9 cellular contexts compared by ENCODE assay signal in the genomic region with DNA sequence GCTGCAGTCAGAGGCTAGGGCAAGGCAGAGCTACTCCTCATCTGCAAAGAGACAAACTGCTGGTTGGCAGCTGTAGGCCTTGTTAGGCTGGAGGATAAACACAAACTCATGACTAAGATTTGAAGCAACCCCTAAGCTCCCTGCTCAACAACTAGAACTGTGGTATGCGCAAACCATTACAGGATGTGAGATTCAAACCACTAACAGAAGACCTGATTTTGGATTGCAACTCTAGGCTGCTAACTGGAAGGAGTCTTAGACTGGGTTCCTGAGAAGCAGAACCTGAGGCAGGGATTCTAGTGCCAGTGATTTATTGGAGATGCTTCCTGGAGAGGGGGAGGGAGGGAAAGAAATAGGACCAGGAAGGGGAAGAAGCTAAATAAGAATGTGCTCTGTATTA. TPM values are rescaled to one million over a fixed set of nuclear protein-coding genes. Genes with fewer than 3 reads are reported as not detected.
A peak's percentile ranks its signal among the peaks of the same experiment; 100 is the strongest.
DNase-seq lines count a peak whose midpoint lies in the region; ATAC-seq, FAIRE-seq and TF ChIP-seq lines count a peak whose summit lies in the region.
"Had no signal": no experiment of that assay in that cellular context is flagged by ENCODE, and none has a peak within 500 bp of the region (broad histone marks: within the 10 kb centered on the region; RNA-seq: fewer than 3 reads in every experiment).

No MANE protein-coding gene starts in this region.

- FAIRE-seq in HepG2 (lab: Jason Lieb, UNC) = no peak

- intact Hi-C loops in HepG2 (cut with micrococcal nuclease; ENCODE audit: unreplicated experiment) = no loop called here

- H3K36me3 ChIP-seq in HepG2 (replicated peaks in 1 of 2; ENCODE audit: control insufficient read depth in 1 of 2, insufficient read depth in 2 of 2, low read length in 2 of 2) = no peaks in the 10 kb centered on the region
- H3K36me3 ChIP-seq: breast epithelium had no signal

- peaks cover 60% of the 10 kb centered on the region for H3K4me1 Mint-ChIP-seq in central memory CD8-positive, alpha-beta T cell

- POLR2A ChIA-PET in HepG2 (lab: Yijun Ruan, JAX) = no interaction called here

- peak overlapping the region; percentile 53 for H3K4me3 Mint-ChIP-seq in central memory CD8-positive, alpha-beta T cell

- H3K9me3 ChIP-seq in HepG2 (ENCODE audit: low read length) = no peaks in the 10 kb centered on the region
- H3K9me3 ChIP-seq: breast epithelium had no signal

- TF ChIP-seq RAD21 in HepG2 (CRISPR knock-in tag; IDR thresholded peaks at IDR 0.05) = no peak

- H3K9me3 Mint-ChIP-seq in central memory CD8-positive, alpha-beta T cell = no peaks in the 10 kb centered on the region

- H3K79me2 ChIP-seq in HepG2 (ENCODE audit: insufficient read depth, low read length) = no peaks in the 10 kb centered on the region

- WGBS in HepG2 (ENCODE audit: low lambda C conversion rate) = 56% methylated on average over 1 of the region's 1 CpG

- H3K4me2 ChIP-seq in HepG2 (ENCODE audit: low read depth, low read length) = no peak overlapping the region

- H3K36me3 Mint-ChIP-seq in central memory CD8-positive, alpha-beta T cell (ENCODE audit: insufficient read depth) = peaks cover 3% of the 10 kb centered on the region

- H3K4me3 ChIP-seq in HepG2 (replicated peaks in 1 of 3; ENCODE audit: insufficient read depth in 1 of 3, low read depth in 2 of 3, low read length in 3 of 3) = no peak overlapping the region
- H3K4me3 ChIP-seq: breast epithelium had no signal

- H3K27me3 ChIP-seq in HepG2 (ENCODE audit: control insufficient read depth in 1 of 2, insufficient read depth in 2 of 2, low read length in 2 of 2) = peaks cover 0 to 4% of the 10 kb centered on the region in 2 experiments; a peak in 2 of 5 replicates
- H3K27me3 ChIP-seq: breast epithelium had no signal

- peaks cover 15% of the 10 kb centered on the region for H3K4me1 ChIP-seq in HepG2 (ENCODE audit: insufficient read depth, low read length)
- H3K4me1 ChIP-seq: breast epithelium had no signal

- no peak overlapping the region for H2AFZ ChIP-seq in HepG2 (ENCODE audit: low read length)

- ATAC-seq in GM19463 (IDR thresholded peaks at IDR 0.05; ENCODE audit: unreplicated experiment) = peak; percentile 74
- ATAC-seq in HG03342 (IDR thresholded peaks at IDR 0.05; ENCODE audit: unreplicated experiment) = peak; percentile 65
- peak; percentile 87 for ATAC-seq in central memory CD8-positive, alpha-beta T cell (replicated peaks; ENCODE audit: extremely low read depth, poor library complexity, severe bottlenecking)
- ATAC-seq in HepG2 = no peak

- CTCF ChIA-PET in HepG2 (lab: Yijun Ruan, JAX; ENCODE audit: low intra/inter-chr PET ratio, low total read pairs) = no interaction called here

- no peak for TF ChIP-seq EP300 in HepG2 (IDR thresholded peaks at IDR 0.05; ENCODE audit: low read depth in 2 of 2, low read length in 2 of 2)
- no peak for TF ChIP-seq EP300 in HepG2 (CRISPR knock-in tag; IDR thresholded peaks at IDR 0.05; ENCODE audit: borderline replicate concordance)

- no peak overlapping the region for H3K27ac ChIP-seq in HepG2 (ENCODE audit: extremely low read length, insufficient read depth, low read length)
- H3K27ac ChIP-seq: breast epithelium had no signal

- no peaks in the 10 kb centered on the region for H3K27me3 Mint-ChIP-seq in central memory CD8-positive, alpha-beta T cell

- no peak overlapping the region for H3K9ac ChIP-seq in HepG2 (ENCODE audit: insufficient read depth, low read depth, low read length)

- no peak for TF ChIP-seq POLR2A in HepG2 (IDR thresholded peaks at IDR 0.05; ENCODE audit: insufficient read depth in 1 of 2, low read depth in 2 of 2, low read length in 2 of 2)

- peak; percentile 25 for DNase-seq in ELF-1 (ENCODE audit: low read depth, low spot score)
- peak in 1 of 2 donors; percentile 33 for DNase-seq in central memory CD8-positive, alpha-beta T cell (ENCODE audit: low spot score in 2 of 2)
- DNase-seq in COLO829 (ENCODE audit: low spot score) = no peak
- DNase-seq in ureter (ENCODE audit: low spot score) = no peak
- DNase-seq in NCI-H2196 (lab: John Stamatoyannopoulos, UW; ENCODE audit: unreplicated experiment) = no peak
- no peak for DNase-seq in HepG2 (ENCODE audit: low spot score)

- no peaks in the 10 kb centered on the region for H4K20me1 ChIP-seq in HepG2 (ENCODE audit: insufficient read depth, low read length)

- no peak for TF ChIP-seq CTCF in HepG2 (CRISPR knock-in tag; IDR thresholded peaks at IDR 0.05)

- in situ Hi-C loops in HepG2 (cut with HindIII; ENCODE audit: extremely low pct_ligation_motif_present, low pct_unique_long_range_greater_than_20kb) = loop anchor here (25.0 kb wide), 1 partner anchor 388 kb away; no protein-coding TSS in a partner anchor

- BruUV-seq in HepG2 (replicated peaks; lab: Mats Ljungman, UMichigan) = no TSS peak

- H3K27ac Mint-ChIP-seq in central memory CD8-positive, alpha-beta T cell (ENCODE audit: low read depth) = no peak overlapping the region

TF ChIP-seq in HepG2, 621 proteins besides CTCF, POLR2A, EP300 and RAD21 (continues in another document):
- TF ChIP-seq SP2 (CRISPR knock-in tag; IDR thresholded peaks at IDR 0.05) (no peak), SNAPC4 (CRISPR knock-in tag; IDR thresholded peaks at IDR 0.05) (no peak), ZNF781 (CRISPR knock-in tag; IDR thresholded peaks at IDR 0.05; ENCODE audit: borderline replicate concordance, not compliant biosample characterization) (no peak), CREB1 (IDR thresholded peaks at IDR 0.05) (no peak), CREB1 (CRISPR knock-in tag; IDR thresholded peaks at IDR 0.05) (no peak), SP1 (IDR thresholded peaks at IDR 0.05) (no peak), SP1 (CRISPR knock-in tag; IDR thresholded peaks at IDR 0.05) (no peak)

RNA-seq across cellular contexts. Expression of gene CCR4, which starts 22.5 kb away (rescaled TPM):
- total RNA-seq in ureter = 0.23 TPM
- 0.04 and 0.06 TPM in 2 replicates for total RNA-seq in HepG2 (2016; rRNA removed; fragmentation: Illumina TruSeq; extraction: Trizol)
- not detected in 2 replicates for total RNA-seq in HepG2 (2016; cell fraction: cytosol; rRNA removed; fragmentation: Illumina TruSeq; extraction: Trizol; ENCODE audit: low read depth)
- 0.06 and 0.11 TPM in 2 replicates for total RNA-seq in HepG2 (2016; cell fraction: insoluble cytoplasmic fraction; rRNA removed; fragmentation: Illumina TruSeq; extraction: Trizol)
- not detected in 2 replicates for total RNA-seq in HepG2 (2016; cell fraction: membrane; rRNA removed; fragmentation: Illumina TruSeq; extraction: Trizol)
- total RNA-seq in HepG2 (2016; cell fraction: nucleus; rRNA removed; fragmentation: Illumina TruSeq; extraction: Trizol) = 0.16 TPM in 1 of 2 replicates, not detected in the other
- polyA plus RNA-seq in HepG2 (2011; rRNA removed) = 0.05 TPM in 2 replicates
- polyA plus RNA-seq in HepG2 (2011; cell fraction: cytosol; rRNA removed) = 0.01 TPM in 1 of 2 replicates, not detected in the other
- polyA plus RNA-seq in HepG2 (2011; cell fraction: nucleus; rRNA removed) = 0.05 and 0.06 TPM in 2 replicates
- not detected in 2 replicates for polyA plus RNA-seq in HepG2 (2012)
- not detected in 2 replicates for polyA plus RNA-seq in HepG2 (2016; cell fraction: cytosol; fragmentation: Illumina TruSeq; extraction: Trizol; ENCODE audit: low read depth)
- not detected in 2 replicates for polyA plus RNA-seq in HepG2 (2016; cell fraction: insoluble cytoplasmic fraction; fragmentation: Illumina TruSeq; extraction: Trizol; ENCODE audit: low read depth)
- polyA plus RNA-seq in HepG2 (2016; cell fraction: membrane; fragmentation: Illumina TruSeq; extraction: Trizol; ENCODE audit: low read depth) = not detected in 2 replicates
- 0.24 and 0.29 TPM in 2 replicates for polyA plus RNA-seq in HepG2 (2016; cell fraction: nucleus; fragmentation: Illumina TruSeq; extraction: Trizol; ENCODE audit: insufficient read depth, low read depth)
- 0.05 and 0.16 TPM in 2 replicates for polyA minus RNA-seq in HepG2 (2011; rRNA and poly(A)+ RNA removed; ENCODE audit: low replicate concordance)
- polyA minus RNA-seq in HepG2 (2011; cell fraction: cytosol; rRNA and poly(A)+ RNA removed) = not detected in 2 replicates
- polyA minus RNA-seq in HepG2 (2011; cell fraction: nucleus; rRNA and poly(A)+ RNA removed) = 0.37 TPM in 1 of 2 replicates, not detected in the other
